ENCODE assay signal across 16 cellular contexts in genomic region chr17:32869345-32870026, GRCh38. TPM values are rescaled to one million over a fixed set of nuclear protein-coding genes. Genes with fewer than 3 reads are reported as not detected.
DNase-seq lines count a peak whose midpoint lies in the region; ATAC-seq and TF ChIP-seq lines count a peak whose summit lies in the region.
"Had no signal": no experiment of that assay in that cellular context is flagged by ENCODE, and none has a peak within 500 bp of the region (broad histone marks: within the 10 kb centered on the region; RNA-seq: fewer than 3 reads in every experiment).

No MANE protein-coding gene starts in this region.

- TF ChIP-seq POLR2A in sigmoid colon (IDR thresholded peaks at IDR 0.05): no peak
- TF ChIP-seq POLR2A in vagina (IDR thresholded peaks at IDR 0.05): no peak

- no peak for ATAC-seq in Right ventricle myocardium inferior
- ATAC-seq in left cardiac atrium: peak; percentile 53 to 82
- ATAC-seq: foreskin keratinocyte had no signal

- peak overlapping the region; percentile 67 for H3K27ac ChIP-seq in cardiac muscle cell
- H3K27ac ChIP-seq in sigmoid colon: peak overlapping the region; percentile 7 to 36 (median 19)
- H3K27ac ChIP-seq in vagina: peak overlapping the region; percentile 54
- H3K27ac ChIP-seq: foreskin keratinocyte, WERI-Rb-1 had no signal

- TF ChIP-seq CTCF in cardiac muscle cell (IDR thresholded peaks at IDR 0.05; ENCODE audit: low read depth, low read length) (no peak), sigmoid colon (IDR thresholded peaks at IDR 0.05) (no peak), vagina (IDR thresholded peaks at IDR 0.05) (no peak)

- H3K27me3 ChIP-seq in cardiac muscle cell: no peaks in the 10 kb centered on the region
- no peaks in the 10 kb centered on the region for H3K27me3 ChIP-seq in sigmoid colon
- H3K27me3 ChIP-seq in vagina: no peaks in the 10 kb centered on the region
- H3K27me3 ChIP-seq: foreskin keratinocyte had no signal

- H3K4me1 ChIP-seq in cardiac muscle cell (ENCODE audit: low read depth): peaks cover 17% of the 10 kb centered on the region
- peaks cover 0 to 13% (median 6%) of the 10 kb centered on the region in 4 donors for H3K4me1 ChIP-seq in sigmoid colon
- H3K4me1 ChIP-seq in vagina: peaks cover 36% of the 10 kb centered on the region
- H3K4me1 ChIP-seq: parathyroid adenoma had no signal

- H3K4me3 ChIP-seq in cardiac muscle cell (no peak overlapping the region), sigmoid colon (no peak overlapping the region), vagina (no peak overlapping the region)

- no peak for TF ChIP-seq EP300 in sigmoid colon (IDR thresholded peaks at IDR 0.05)

- H3K9me3 ChIP-seq in cardiac muscle cell (ENCODE audit: low read depth): no peaks in the 10 kb centered on the region
- H3K9me3 ChIP-seq in sigmoid colon: no peaks in the 10 kb centered on the region
- no peaks in the 10 kb centered on the region for H3K9me3 ChIP-seq in vagina

- 49 to 77% methylated on average over 6 of the region's 6 CpGs for WGBS in sigmoid colon, 2 donors

- DNase-seq in cardiac muscle cell (ENCODE audit: low read depth in 1 of 2, low spot score in 1 of 2) (no peak), Right ventricle myocardium inferior (ENCODE audit: missing footprints) (no peak), left cardiac atrium (no peak), sigmoid colon (no peak), vagina (ENCODE audit: extremely low spot score in 2 of 2) (no peak), iPS-NIHi11 (ENCODE audit: low spot score) (no peak)
- no peak for DNase-seq in stimulated activated CD8-positive, alpha-beta memory T cell treated with anti-CD3 and anti-CD28 coated beads, Interleukin-4, amount 100 ng/mL, for 48 hours
- DNase-seq in activated CD4-positive, alpha-beta T cell treated with anti-CD3 and anti-CD28 coated beads, Interleukin-2, amount 50 U/mL, for 1 hour: no peak
- DNase-seq: ACHN; activated effector memory CD4-positive, alpha-beta T cell treated with anti-CD3 and anti-CD28 coated beads, Interleukin-2, amount 50 U/mL, for 16 hours; effector CD4-positive, alpha-beta T cell; foreskin keratinocyte; NCI-H146; NCI-H510A; WERI-Rb-1 had no signal

- H3K36me3 ChIP-seq in cardiac muscle cell (no peaks in the 10 kb centered on the region), sigmoid colon (no peaks in the 10 kb centered on the region), vagina (no peaks in the 10 kb centered on the region)
- H3K36me3 ChIP-seq: WERI-Rb-1 had no signal

- intact Hi-C loops in Right ventricle myocardium inferior (cut with DNase I) (loop anchor here (2.0 kb wide), 1 partner anchor 39 kb away; no protein-coding TSS in a partner anchor), left cardiac atrium (cut with DNase I) (loop anchor here in 1 of 2 donors (5.0 kb wide), 1 partner anchor 37 kb away; no protein-coding TSS in a partner anchor), sigmoid colon (cut with DNase I) (loop anchor here (10.0 kb wide), 1 partner anchor 385 kb away; the partner anchor contains the start of gene CDK5R1), vagina (cut with DNase I) (no loop called here)

RNA-seq across cellular contexts. Expression of gene MYO1D, which starts 7.4 kb away (rescaled TPM):
- 43.7 and 56.4 TPM in 2 replicates for total RNA-seq in cardiac muscle cell
- 30.3 and 34.3 TPM in 2 replicates for polyA plus RNA-seq in cardiac muscle cell
- total RNA-seq in Right ventricle myocardium inferior: 4.7 TPM
- total RNA-seq in left cardiac atrium: 10 to 100 TPM in 1 of 2 donors, 1 to 10 TPM in 1; 9.5 to 21.8 TPM
- total RNA-seq in sigmoid colon: 10 to 100 TPM in 3 of 4 donors, 1 to 10 TPM in 1; 6.2 to 21.6 (median 11.5) TPM
- 100 to 1,000 TPM; 123 to 184 (median 135) TPM for polyA plus RNA-seq in sigmoid colon
- 44.7 TPM for total RNA-seq in vagina

RNA-seq across cellular contexts. Expression of gene TMEM98, which starts 58.5 kb away (rescaled TPM):
- total RNA-seq in cardiac muscle cell: 166 and 230 TPM in 2 replicates
- 216 and 217 TPM in 2 replicates for polyA plus RNA-seq in cardiac muscle cell
- 12.7 TPM for total RNA-seq in Right ventricle myocardium inferior
- total RNA-seq in left cardiac atrium: 10 to 100 TPM; 29.8 to 36.5 TPM
- total RNA-seq in sigmoid colon: 10 to 100 TPM; 46.0 to 88.1 (median 60.8) TPM
- polyA plus RNA-seq in sigmoid colon: 10 to 100 TPM; 23.8 to 63.3 (median 59.5) TPM
- total RNA-seq in vagina: 85.0 TPM
